In the genomic region with DNA sequence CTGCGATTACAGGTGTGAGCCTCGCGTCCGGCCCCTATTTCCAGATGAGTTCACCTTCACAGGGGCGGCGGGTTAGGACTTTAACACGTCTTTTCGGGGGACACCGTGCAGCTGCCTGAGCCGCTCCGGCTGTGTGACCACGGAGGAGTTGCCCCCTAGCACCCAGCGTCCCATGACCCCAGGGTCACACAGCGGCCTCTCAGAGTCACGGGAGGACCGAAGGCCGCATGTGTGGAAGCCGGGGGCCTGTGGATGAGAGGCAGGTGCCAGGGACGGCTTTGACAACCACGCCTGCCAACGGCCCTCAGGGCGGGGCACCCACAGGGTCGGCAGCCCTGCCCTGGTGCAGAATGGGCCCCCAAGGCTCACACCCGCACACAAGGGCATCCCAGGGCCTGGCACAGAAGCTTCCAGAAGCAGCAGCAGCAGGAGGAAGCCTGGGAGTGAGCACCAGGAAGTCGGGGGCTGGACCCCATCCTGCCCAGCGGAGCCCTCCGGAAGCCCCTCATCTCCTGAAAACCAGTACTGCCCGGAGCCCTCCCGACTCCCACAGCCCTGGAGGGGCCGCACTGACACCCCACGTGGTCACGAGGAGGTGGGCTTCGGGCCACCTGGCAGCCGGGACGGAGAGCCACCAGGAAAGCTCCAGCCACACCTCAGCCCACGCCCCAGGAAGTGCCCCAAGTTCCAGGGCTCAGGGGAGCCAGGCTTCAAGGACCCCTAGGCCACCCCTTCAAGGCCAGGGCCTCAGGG, we compare ENCODE assay signal across 10 cellular contexts. TPM values are rescaled to one million over a fixed set of nuclear protein-coding genes. Genes with fewer than 3 reads are reported as not detected.
DNase-seq lines count a peak whose midpoint lies in the region; ATAC-seq and TF ChIP-seq lines count a peak whose summit lies in the region.
"Had no signal": no experiment of that assay in that cellular context is flagged by ENCODE, and none has a peak within 500 bp of the region (broad histone marks: within the 10 kb centered on the region; RNA-seq: fewer than 3 reads in every experiment).

No MANE protein-coding gene starts in this region.

- ATAC-seq in HG03175 (IDR thresholded peaks at IDR 0.05; ENCODE audit: unreplicated experiment) = no peak
- no peak for ATAC-seq in GM18858 (IDR thresholded peaks at IDR 0.05; ENCODE audit: unreplicated experiment)
- ATAC-seq in HG02571 (IDR thresholded peaks at IDR 0.05; ENCODE audit: unreplicated experiment) = no peak
- no peak for ATAC-seq in HG03457 (IDR thresholded peaks at IDR 0.05; ENCODE audit: unreplicated experiment)

- H3K4me3 ChIP-seq in GM12865 (ENCODE audit: low read depth, low read length) = peak overlapping the region; percentile 94
- no peak overlapping the region for H3K4me3 ChIP-seq in sigmoid colon

- peaks cover 39% of the 10 kb centered on the region for H3K4me1 Mint-ChIP-seq in activated CD4-positive, alpha-beta memory T cell treated with anti-CD3 and anti-CD28 coated beads for 36 hours (ENCODE audit: low read depth)

- H3K27ac Mint-ChIP-seq in activated CD4-positive, alpha-beta memory T cell treated with anti-CD3 and anti-CD28 coated beads for 36 hours = peak overlapping the region; percentile 92

- H3K36me3 Mint-ChIP-seq in activated CD4-positive, alpha-beta memory T cell treated with anti-CD3 and anti-CD28 coated beads for 36 hours = no peaks in the 10 kb centered on the region

- no peaks in the 10 kb centered on the region for H3K9me3 Mint-ChIP-seq in activated CD4-positive, alpha-beta memory T cell treated with anti-CD3 and anti-CD28 coated beads for 36 hours

- WGBS in sigmoid colon, 2 donors = 29 to 60% methylated on average over 36 of the region's 36 CpGs

- no peaks in the 10 kb centered on the region for H3K27me3 Mint-ChIP-seq in activated CD4-positive, alpha-beta memory T cell treated with anti-CD3 and anti-CD28 coated beads for 36 hours

- no peak overlapping the region for H3K27ac ChIP-seq in sigmoid colon

- no peaks in the 10 kb centered on the region for H3K27me3 ChIP-seq in sigmoid colon

- POLR2A ChIA-PET in activated CD4-positive, alpha-beta memory T cell treated with anti-CD3 and anti-CD28 coated beads for 36 hours (lab: Charles Lee) = interaction anchor here (3.0 kb wide), 1 partner anchor 53 kb away, joined by 19 read pairs; the partner anchor contains the start of gene COX19

- peaks cover 0 to 5% (median 0%) of the 10 kb centered on the region in 4 donors for H3K36me3 ChIP-seq in sigmoid colon

- no peak for TF ChIP-seq CTCF in GM12865 (IDR thresholded peaks at IDR 0.05; ENCODE audit: insufficient read depth, low read depth, low read length, missing control alignments)
- TF ChIP-seq CTCF in sigmoid colon (IDR thresholded peaks at IDR 0.05) = no peak

- TF ChIP-seq POLR2A in sigmoid colon (IDR thresholded peaks at IDR 0.05) = no peak

- no peak for TF ChIP-seq EP300 in sigmoid colon (IDR thresholded peaks at IDR 0.05)

- no peaks in the 10 kb centered on the region for H3K9me3 ChIP-seq in sigmoid colon

- DNase-seq in GM12865 (ENCODE audit: low read depth) (no peak), cardiac septum (ENCODE audit: low spot score) (peak; percentile 61), sigmoid colon (peak; percentile 66)
- DNase-seq in activated CD4-positive, alpha-beta memory T cell treated with anti-CD3 and anti-CD28 coated beads for 36 hours = peak; percentile 33
- DNase-seq: EL, NCI-H526 had no signal

- CTCF ChIA-PET in activated CD4-positive, alpha-beta memory T cell treated with anti-CD3 and anti-CD28 coated beads for 36 hours (lab: Charles Lee) = interaction anchor here (0.8 to 3.0 kb wide), 3 partner anchors 9 to 14 kb away, joined by 3 to 17 read pairs (median 15); no protein-coding TSS in a partner anchor

- peaks cover 0 to 35% (median 21%) of the 10 kb centered on the region in 4 donors for H3K4me1 ChIP-seq in sigmoid colon

- intact Hi-C loops in activated CD4-positive, alpha-beta memory T cell treated with anti-CD3 and anti-CD28 coated beads for 36 hours (cut with micrococcal nuclease) = loop anchor here (1.0 to 5.0 kb wide), 4 partner anchors 9 to 569 kb away; partner anchors contain the start of gene SUN1
- intact Hi-C loops in cardiac septum (cut with DNase I) = no loop called here
- intact Hi-C loops in sigmoid colon (cut with DNase I) = no loop called here

- H3K4me3 Mint-ChIP-seq in activated CD4-positive, alpha-beta memory T cell treated with anti-CD3 and anti-CD28 coated beads for 36 hours = peak overlapping the region; percentile 8

RNA-seq across cellular contexts. Expression of gene ADAP1, which starts 32.7 kb away (rescaled TPM):
- 10 to 100 TPM; 14.1 to 16.1 TPM for total RNA-seq in activated CD4-positive, alpha-beta memory T cell treated with anti-CD3 and anti-CD28 coated beads for 36 hours
- total RNA-seq in cardiac septum = 12.5 TPM
- total RNA-seq in sigmoid colon = 10 to 100 TPM; 11.4 to 72.6 (median 28.9) TPM
- polyA plus RNA-seq in sigmoid colon = 100 to 1,000 TPM in 2 of 3 donors, 10 to 100 TPM in 1; 99.1 to 157 (median 109) TPM

RNA-seq across cellular contexts. Expression of gene GET4, which starts 45.4 kb away (rescaled TPM):
- 10 to 100 TPM; 22.3 to 27.1 TPM for total RNA-seq in activated CD4-positive, alpha-beta memory T cell treated with anti-CD3 and anti-CD28 coated beads for 36 hours
- total RNA-seq in cardiac septum (21.3 TPM), sigmoid colon (10 to 100 TPM; 20.3 to 32.4 (median 25.4) TPM)
- polyA plus RNA-seq in sigmoid colon = 10 to 100 TPM; 25.8 to 51.4 (median 31.2) TPM

RNA-seq across cellular contexts. Expression of gene COX19, which starts 53.6 kb away (rescaled TPM):
- total RNA-seq in activated CD4-positive, alpha-beta memory T cell treated with anti-CD3 and anti-CD28 coated beads for 36 hours = 10 to 100 TPM; 14.1 to 15.6 TPM
- total RNA-seq in cardiac septum = 7.3 TPM
- total RNA-seq in sigmoid colon = 10 to 100 TPM in 1 of 4 donors, 1 to 10 TPM in 3; 8.9 to 12.7 (median 9.3) TPM
- polyA plus RNA-seq in sigmoid colon = 10 to 100 TPM in 1 of 3 donors, 1 to 10 TPM in 2; 5.1 to 11.5 (median 6.0) TPM
